In the genomic region with DNA sequence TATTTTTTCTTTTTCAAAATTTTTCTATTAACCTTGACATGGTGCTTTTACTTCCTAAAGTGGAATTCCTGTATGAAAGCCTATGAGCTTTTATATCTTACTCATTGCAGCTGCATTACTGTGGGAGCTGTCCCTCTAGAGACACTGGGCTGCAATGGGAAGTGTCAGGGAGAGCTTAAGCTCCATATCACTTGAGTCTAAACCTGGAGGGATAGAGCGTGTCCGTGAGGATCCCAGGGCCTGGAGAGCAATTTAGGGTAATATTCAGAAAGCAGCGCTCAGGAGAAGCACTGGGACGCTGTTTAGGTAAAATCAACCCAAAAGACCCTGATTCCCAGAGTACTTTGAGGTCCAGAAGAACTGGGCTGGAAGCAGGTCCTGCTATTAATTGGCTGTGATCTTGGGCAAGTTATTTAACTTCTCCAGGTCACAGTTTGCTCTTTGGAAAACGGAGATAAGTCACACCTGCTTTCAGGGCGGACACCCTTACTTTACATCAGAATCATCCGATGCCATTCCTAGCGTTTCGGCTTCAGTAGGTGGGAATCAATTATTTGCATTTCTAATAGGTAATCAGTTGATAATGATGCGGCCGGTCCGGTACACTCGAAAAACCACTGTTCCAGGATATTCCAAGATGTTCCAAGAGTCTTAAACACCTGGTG, we compare ENCODE assay signal across 8 cellular contexts. TPM values are rescaled to one million over a fixed set of nuclear protein-coding genes. Genes with fewer than 3 reads are reported as not detected.
DNase-seq lines count a peak whose midpoint lies in the region; ATAC-seq and TF ChIP-seq lines count a peak whose summit lies in the region.

No MANE protein-coding gene starts in this region.

- H3K4me1 ChIP-seq in ACC112 (ENCODE audit: control insufficient read depth, insufficient read depth, low read length, unreplicated experiment) (peaks cover 5% of the 10 kb centered on the region), body of pancreas (peaks cover 15% of the 10 kb centered on the region), mucosa of rectum (ENCODE audit: control insufficient read depth in 2 of 2, insufficient read depth in 2 of 2, low read length in 2 of 2) (peaks cover 0 to 10% of the 10 kb centered on the region in 2 donors), adrenal gland (replicated peaks in 1 of 2) (peaks cover 0 to 16% of the 10 kb centered on the region in 2 donors)

- no peak for TF ChIP-seq POLR2A in body of pancreas (IDR thresholded peaks at IDR 0.05)
- TF ChIP-seq POLR2A in adrenal gland (IDR thresholded peaks at IDR 0.05) = no peak

- TF ChIP-seq CTCF in HFF-Myc (IDR thresholded peaks at IDR 0.05; ENCODE audit: low read depth, low read length, missing control alignments) = no peak
- no peak for TF ChIP-seq CTCF in body of pancreas (IDR thresholded peaks at IDR 0.05)
- no peak for TF ChIP-seq CTCF in adrenal gland (IDR thresholded peaks at IDR 0.05)

- peaks cover 4% of the 10 kb centered on the region for H3K79me2 ChIP-seq in ACC112 (ENCODE audit: control insufficient read depth, insufficient read depth, low read length, unreplicated experiment)

- no peak overlapping the region for H3K27ac ChIP-seq in ACC112 (ENCODE audit: low read depth, low read length)
- peak overlapping the region in 1 of 4 donors; percentile 85 for H3K27ac ChIP-seq in body of pancreas
- H3K27ac ChIP-seq in mucosa of rectum (ENCODE audit: low read depth in 2 of 2, low read length in 2 of 2) = no peak overlapping the region
- no peak overlapping the region for H3K27ac ChIP-seq in adrenal gland

- H3K27me3 ChIP-seq in ACC112 (ENCODE audit: insufficient read depth, low read length) (no peaks in the 10 kb centered on the region), body of pancreas (no peaks in the 10 kb centered on the region), mucosa of rectum (ENCODE audit: control insufficient read depth in 2 of 2, insufficient read depth in 2 of 2, low read length in 2 of 2) (no peaks in the 10 kb centered on the region), adrenal gland (no peaks in the 10 kb centered on the region)

- peak overlapping the region in 1 of 2 donors; percentile 81 for H3K9ac ChIP-seq in mucosa of rectum (ENCODE audit: low read depth in 1 of 2, low read length in 2 of 2)

- no peaks in the 10 kb centered on the region for H3K9me3 ChIP-seq in body of pancreas
- H3K9me3 ChIP-seq in mucosa of rectum (ENCODE audit: control insufficient read depth in 2 of 2, low read length in 2 of 2) = no peaks in the 10 kb centered on the region
- no peaks in the 10 kb centered on the region for H3K9me3 ChIP-seq in adrenal gland (replicated peaks in 1 of 3)

- WGBS in body of pancreas, 2 donors = 25 to 44% methylated on average over 7 to 13 of the region's 13 CpGs
- WGBS in adrenal gland, 4 donors = 29 to 37% (median 34%) methylated on average over 12 to 13 of the region's 13 CpGs

- intact Hi-C loops in body of pancreas (cut with DNase I) (no loop called here), adrenal gland (cut with DNase I) (no loop called here)

- ATAC-seq in body of pancreas (peak; percentile 2), GM18861 (IDR thresholded peaks at IDR 0.05; ENCODE audit: unreplicated experiment) (no peak), HG03175 (IDR thresholded peaks at IDR 0.05; ENCODE audit: unreplicated experiment) (no peak)

- DNase-seq in HFF-Myc (ENCODE audit: extremely low read depth, low read depth) (no peak), body of pancreas (no peak), adrenal gland (no peak)
- DNase-seq in stimulated activated naive CD4-positive, alpha-beta T cell treated with Interleukin-2 at 50 U/mL for 16 hours (lab: John Stamatoyannopoulos, UW) = no peak

- peaks cover 7% of the 10 kb centered on the region; the same call in 1 of the 2 replicates for H3K36me3 ChIP-seq in ACC112 (ENCODE audit: insufficient read depth, low read length)
- no peaks in the 10 kb centered on the region for H3K36me3 ChIP-seq in body of pancreas (replicated peaks in 1 of 2; ENCODE audit: insufficient read depth in 1 of 2, low read depth in 2 of 2)
- peaks cover 8 to 18% of the 10 kb centered on the region in 2 donors for H3K36me3 ChIP-seq in mucosa of rectum (ENCODE audit: control insufficient read depth in 2 of 2, insufficient read depth in 2 of 2, low read length in 2 of 2)
- peaks cover 0 to 12% of the 10 kb centered on the region in 2 donors for H3K36me3 ChIP-seq in adrenal gland (replicated peaks in 1 of 2)

- H2AFZ ChIP-seq in ACC112 (ENCODE audit: low read length, unreplicated experiment) = peak overlapping the region; percentile 58

- H3K4me3 ChIP-seq in ACC112 (ENCODE audit: low read depth, low read length) (peak overlapping the region; percentile 82), HFF-Myc (replicated peaks; ENCODE audit: low read depth, low read length) (peak overlapping the region; percentile 78), body of pancreas (no peak overlapping the region), mucosa of rectum (ENCODE audit: low read length in 2 of 2) (peak overlapping the region; percentile 88 to 94), adrenal gland (peak overlapping the region in 1 of 4 donors; percentile 93)

RNA-seq across cellular contexts. Expression of a gene that starts 0.6 kb away (rescaled TPM):
- total RNA-seq in body of pancreas = 100 to 1,000 TPM; 120 to 136 TPM
- total RNA-seq in adrenal gland = 100 to 1,000 TPM; 233 to 377 (median 271) TPM
- 100 to 1,000 TPM; 217 to 351 (median 221) TPM for polyA plus RNA-seq in adrenal gland

RNA-seq across cellular contexts. Expression of a gene that starts 11.8 kb away (rescaled TPM):
- total RNA-seq in body of pancreas = not detected
- total RNA-seq in adrenal gland = not detected
- polyA plus RNA-seq in adrenal gland = not detected

Comparison
In these comparisons a context has a peak if more than half of its experiments do, and no peak if none do; other contexts are left out.
1. H3K4me3 ChIP-seq: peak in ACC112 (single experiment), HFF-Myc (single experiment) and mucosa of rectum (2 of 2); none in body of pancreas (0 of 2).